In genomic region chr14:82720431-82720830, GRCh38 we compare ENCODE assay signal across 1 cellular context.
TF ChIP-seq lines count a peak whose summit lies in the region.

No MANE protein-coding gene starts in this region.

TF ChIP-seq in H1, 55 proteins besides CTCF, POLR2A, EP300 and RAD21 (continued from another document):
- TF ChIP-seq CHD7 (IDR thresholded peaks at IDR 0.05; ENCODE audit: insufficient replicate concordance, low read length) (no peak), MAX (IDR thresholded peaks at IDR 0.05) (no peak), CEBPB (IDR thresholded peaks at IDR 0.05; ENCODE audit: low read depth, low read length) (no peak), JUND (IDR thresholded peaks at IDR 0.05; ENCODE audit: low read length) (no peak), TEAD4 (IDR thresholded peaks at IDR 0.05; ENCODE audit: low read depth, low read length) (no peak), JUN (IDR thresholded peaks at IDR 0.05; ENCODE audit: low read depth, low read length) (no peak), SAP30 (IDR thresholded peaks at IDR 0.05; ENCODE audit: insufficient read depth, insufficient replicate concordance, low read length) (no peak), POU5F1 (IDR thresholded peaks at IDR 0.05; ENCODE audit: low read depth, low read length) (no peak), GTF2F1 (IDR thresholded peaks at IDR 0.05; ENCODE audit: borderline replicate concordance, low read depth, low read length) (no peak), HDAC6 (IDR thresholded peaks at IDR 0.05; ENCODE audit: low read depth, low read length) (no peak), SIN3A (conservative IDR thresholded peaks at IDR 0.05 in 1 of 2, IDR thresholded peaks at IDR 0.05 in 1 of 2; ENCODE audit: low read depth in 1 of 2, low read length in 2 of 2) (no peak)
